Comparison of ENCODE assay signal across 1 cellular context in the genomic region with DNA sequence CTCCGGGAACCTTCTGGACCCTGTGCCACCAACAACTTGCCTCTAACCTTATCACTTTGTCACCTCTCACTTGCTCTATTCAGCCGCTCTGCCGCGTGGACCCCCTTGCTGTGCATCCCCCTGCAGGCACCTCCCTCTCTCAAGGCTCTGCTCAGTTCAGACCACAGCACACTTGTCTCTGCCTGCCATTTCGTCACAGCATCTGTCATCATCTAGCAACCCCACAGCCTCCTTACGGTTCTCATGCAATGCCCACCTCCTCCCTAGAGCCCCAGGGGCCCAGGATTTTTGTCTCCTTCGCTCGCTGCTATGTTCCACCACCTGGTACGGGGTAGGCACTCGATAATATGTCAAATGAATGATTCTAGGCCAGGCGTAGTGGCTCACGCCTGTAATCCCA.
TF ChIP-seq lines count a peak whose summit lies in the region.

No MANE protein-coding gene starts in this region.

TF ChIP-seq in WTC11, 78 proteins besides CTCF, POLR2A, EP300 and RAD21 (continued from another document):
- TF ChIP-seq, protein P1, sequence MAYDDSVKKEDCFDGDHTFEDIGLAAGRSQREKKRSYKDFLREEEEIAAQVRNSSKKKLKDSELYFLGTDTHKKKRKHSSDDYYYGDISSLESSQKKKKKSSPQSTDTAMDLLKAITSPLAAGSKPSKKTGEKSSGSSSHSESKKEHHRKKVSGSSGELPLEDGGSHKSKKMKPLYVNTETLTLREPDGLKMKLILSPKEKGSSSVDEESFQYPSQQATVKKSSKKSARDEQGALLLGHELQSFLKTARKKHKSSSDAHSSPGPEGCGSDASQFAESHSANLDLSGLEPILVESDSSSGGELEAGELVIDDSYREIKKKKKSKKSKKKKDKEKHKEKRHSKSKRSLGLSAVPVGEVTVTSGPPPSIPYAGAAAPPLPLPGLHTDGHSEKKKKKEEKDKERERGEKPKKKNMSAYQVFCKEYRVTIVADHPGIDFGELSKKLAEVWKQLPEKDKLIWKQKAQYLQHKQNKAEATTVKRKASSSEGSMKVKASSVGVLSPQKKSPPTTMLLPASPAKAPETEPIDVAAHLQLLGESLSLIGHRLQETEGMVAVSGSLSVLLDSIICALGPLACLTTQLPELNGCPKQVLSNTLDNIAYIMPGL (CRISPR knock-in tag; IDR thresholded peaks at IDR 0.05) = no peak
- no peak for TF ChIP-seq NFATC4 (CRISPR knock-in tag; IDR thresholded peaks at IDR 0.05)
- no peak for TF ChIP-seq GTF2I (CRISPR knock-in tag; conservative IDR thresholded peaks at IDR 0.05)
- TF ChIP-seq, protein P2, sequence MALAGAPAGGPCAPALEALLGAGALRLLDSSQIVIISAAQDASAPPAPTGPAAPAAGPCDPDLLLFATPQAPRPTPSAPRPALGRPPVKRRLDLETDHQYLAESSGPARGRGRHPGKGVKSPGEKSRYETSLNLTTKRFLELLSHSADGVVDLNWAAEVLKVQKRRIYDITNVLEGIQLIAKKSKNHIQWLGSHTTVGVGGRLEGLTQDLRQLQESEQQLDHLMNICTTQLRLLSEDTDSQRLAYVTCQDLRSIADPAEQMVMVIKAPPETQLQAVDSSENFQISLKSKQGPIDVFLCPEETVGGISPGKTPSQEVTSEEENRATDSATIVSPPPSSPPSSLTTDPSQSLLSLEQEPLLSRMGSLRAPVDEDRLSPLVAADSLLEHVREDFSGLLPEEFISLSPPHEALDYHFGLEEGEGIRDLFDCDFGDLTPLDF (CRISPR knock-in tag; IDR thresholded peaks at IDR 0.05) = no peak
- TF ChIP-seq, protein P3, sequence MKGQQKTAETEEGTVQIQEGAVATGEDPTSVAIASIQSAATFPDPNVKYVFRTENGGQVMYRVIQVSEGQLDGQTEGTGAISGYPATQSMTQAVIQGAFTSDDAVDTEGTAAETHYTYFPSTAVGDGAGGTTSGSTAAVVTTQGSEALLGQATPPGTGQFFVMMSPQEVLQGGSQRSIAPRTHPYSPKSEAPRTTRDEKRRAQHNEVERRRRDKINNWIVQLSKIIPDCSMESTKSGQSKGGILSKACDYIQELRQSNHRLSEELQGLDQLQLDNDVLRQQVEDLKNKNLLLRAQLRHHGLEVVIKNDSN (CRISPR knock-in tag; IDR thresholded peaks at IDR 0.05) = no peak
- TF ChIP-seq NFE2L1 (CRISPR knock-in tag; IDR thresholded peaks at IDR 0.05) = no peak
- no peak for TF ChIP-seq ZNF671 (CRISPR knock-in tag; IDR thresholded peaks at IDR 0.05)
- TF ChIP-seq TCF7 (CRISPR knock-in tag; IDR thresholded peaks at IDR 0.05; ENCODE audit: low read depth) = no peak
